8 cellular contexts compared by ENCODE assay signal in the genomic region with DNA sequence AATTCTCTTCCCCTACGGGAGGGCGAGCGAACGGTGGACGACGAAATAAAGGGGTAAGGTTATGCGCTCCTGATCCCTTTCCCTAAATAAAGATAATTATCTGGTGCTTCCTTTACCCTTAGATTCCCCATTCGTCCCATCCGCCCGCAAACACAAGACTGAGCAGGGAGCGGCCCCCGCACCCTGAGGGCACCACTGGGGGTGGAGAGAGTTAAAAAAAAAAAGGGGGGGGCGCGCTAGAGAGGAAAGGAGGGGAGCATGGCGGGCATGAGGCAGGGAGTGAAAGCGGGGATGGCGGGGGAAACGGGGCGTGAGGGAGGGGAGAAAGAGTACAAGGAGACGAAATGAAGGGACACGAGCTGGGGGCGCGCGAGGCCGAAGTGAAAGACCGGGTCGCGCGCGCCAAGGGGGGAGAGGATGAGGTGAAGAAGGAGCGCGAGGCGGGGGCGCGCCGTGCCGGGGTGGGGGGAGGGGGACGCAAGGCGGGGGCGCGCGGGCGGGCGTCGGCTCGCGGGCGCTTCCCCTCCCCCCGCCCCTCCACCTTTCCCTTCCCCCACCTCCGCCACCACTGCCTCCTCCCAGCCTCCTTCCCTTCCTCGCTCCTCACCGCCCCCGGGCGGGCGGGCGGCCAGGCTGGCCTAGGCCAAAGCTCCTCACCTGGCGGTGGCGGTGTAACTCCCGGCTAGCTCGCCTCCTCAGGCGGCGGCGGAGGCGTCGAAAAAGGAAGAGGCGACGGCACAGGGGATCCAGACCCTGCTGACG. TPM values are rescaled to one million over a fixed set of nuclear protein-coding genes. Genes with fewer than 3 reads are reported as not detected.
A peak's percentile ranks its signal among the peaks of the same experiment; 100 is the strongest.
DNase-seq lines count a peak whose midpoint lies in the region; ATAC-seq, FAIRE-seq and TF ChIP-seq lines count a peak whose summit lies in the region.

No MANE protein-coding gene starts in this region.

- peak; percentile 74 for TF ChIP-seq POLR2A in K562 (conservative IDR thresholded peaks at IDR 0.05)

- H3K27me3 ChIP-seq in SJCRH30 = no peaks in the 10 kb centered on the region
- H3K27me3 ChIP-seq in K562 (ENCODE audit: control insufficient read depth in 2 of 2, insufficient read depth in 2 of 2, low read length in 2 of 2) = no peaks in the 10 kb centered on the region
- H3K27me3 ChIP-seq in kidney epithelial cell (ENCODE audit: control insufficient read depth, insufficient read depth, low read length) = no peaks in the 10 kb centered on the region

- POLR2A ChIA-PET in K562 (lab: Yijun Ruan, JAX) = interaction anchor here (0.7 to 2.4 kb wide), 15 partner anchors 10 to 85 kb away, joined by 3 to 12 read pairs (median 4); a partner anchor contains a TSS

- H3K27ac ChIP-seq in SJCRH30 = peak overlapping the region; percentile 37; the same call in 1 of the 2 replicates
- H3K27ac ChIP-seq in K562 (ENCODE audit: extremely low read depth, low read depth, low read length) = peak overlapping the region; percentile 98

- H3K4me1 ChIP-seq in SJCRH30 (peaks cover 13% of the 10 kb centered on the region), K562 (replicated peaks in 1 of 2; ENCODE audit: control insufficient read depth in 2 of 2, insufficient read depth in 2 of 2, low read length in 2 of 2) (peaks cover 9 to 30% of the 10 kb centered on the region in 2 experiments)

- H3K9me3 ChIP-seq in SJCRH30 (replicated peaks) (no peaks in the 10 kb centered on the region), K562 (replicated peaks; ENCODE audit: control insufficient read depth, insufficient read depth, low read depth, low read length) (no peaks in the 10 kb centered on the region)

- peak; percentile 37 for DNase-seq in GF-D8 (lab: John Stamatoyannopoulos, UW)
- DNase-seq in SJCRH30 = peak; percentile 62 to 68
- DNase-seq in K562 (ENCODE audit: extremely low read depth in 1 of 4, low spot score in 3 of 4) = peak; percentile 86 to 92 (median 87)
- DNase-seq in kidney epithelial cell (ENCODE audit: low read depth) = no peak
- peak; percentile 60 for DNase-seq in stimulated activated CD4-positive, alpha-beta T cell treated with anti-CD3 and anti-CD28 coated beads, Interleukin-2, amount 100 ng/mL, for 4 hours (ENCODE audit: low read depth)
- DNase-seq in NCI-H1048 (lab: John Stamatoyannopoulos, UW) = no peak

- H2AFZ ChIP-seq in K562 (ENCODE audit: low read depth, low read length) = peak overlapping the region; percentile 79

- peak overlapping the region; percentile 91 to 92 for H3K9ac ChIP-seq in K562 (ENCODE audit: insufficient read depth in 1 of 2, low read depth in 2 of 2, low read length in 2 of 2)

- in situ Hi-C loops in K562 (cut with MboI) = no loop called here

- H3K9me1 ChIP-seq in K562 (ENCODE audit: control insufficient read depth, insufficient read depth, low read length) = no peaks in the 10 kb centered on the region

- H3K4me3 ChIP-seq in SJCRH30 (peak overlapping the region; percentile 66), K562 (peak overlapping the region; percentile 86), kidney epithelial cell (ENCODE audit: low read depth, low read length) (peak overlapping the region; percentile 84)

- no peak for TF ChIP-seq EP300 in K562 (IDR thresholded peaks at IDR 0.05; ENCODE audit: low read length)

- H3K36me3 ChIP-seq in SJCRH30 (no peaks in the 10 kb centered on the region), K562 (ENCODE audit: control insufficient read depth, insufficient read depth, low read length) (peaks cover 26% of the 10 kb centered on the region; the same call in 2 of the 3 replicates), kidney epithelial cell (ENCODE audit: control insufficient read depth, insufficient read depth, low read length) (no peaks in the 10 kb centered on the region)

- peak overlapping the region; percentile 99 for H3K4me2 ChIP-seq in K562 (ENCODE audit: insufficient read depth, low read length)

- BruUV-seq in K562 (replicated peaks; lab: Mats Ljungman, UMichigan) = no TSS peak

- H3K79me2 ChIP-seq in K562 (ENCODE audit: control insufficient read depth, insufficient read depth, low read length) = peaks cover 51% of the 10 kb centered on the region

- intact Hi-C loops in K562 (cut with micrococcal nuclease) = loop anchor here (2.0 to 5.0 kb wide), 5 partner anchors 40 to 299 kb away; a partner anchor contains a TSS

- ATAC-seq in GM19455 (IDR thresholded peaks at IDR 0.05; ENCODE audit: unreplicated experiment) (peak; percentile 22), HG03521 (IDR thresholded peaks at IDR 0.05; ENCODE audit: unreplicated experiment) (peak; percentile 32), K562 (peak; percentile 77)

- FAIRE-seq in K562 (lab: Jason Lieb, UNC) = no peak

- peaks cover 21% of the 10 kb centered on the region for H4K20me1 ChIP-seq in K562 (replicated peaks; ENCODE audit: control insufficient read depth, insufficient read depth, low read length)

- CTCF ChIA-PET in K562 (lab: Yijun Ruan, JAX; ENCODE audit: low intra/inter-chr PET ratio) = no interaction called here

- TF ChIP-seq CTCF in K562 (IDR thresholded peaks at IDR 0.05 in 2 of 3, conservative IDR thresholded peaks at IDR 0.05 in 1 of 3; ENCODE audit: insufficient read depth in 2 of 3, low read depth in 1 of 3, low read length in 3 of 3) = peak; percentile 21 to 97 (median 68); a peak in 4 of 6 replicates
- TF ChIP-seq CTCF in kidney epithelial cell (IDR thresholded peaks at IDR 0.05; ENCODE audit: insufficient read depth, low read length, poor library complexity, severe bottlenecking) = peak; percentile 31

- under 1% methylated on average over 29 of the region's 68 CpGs for WGBS in K562 (ENCODE audit: insufficient coverage, low coverage, missing lambda C conversion rate)

- peak in 1 of 2 experiments; percentile 30; a peak in 1 of 4 replicates for TF ChIP-seq RAD21 in K562 (CRISPR knock-in tag; conservative IDR thresholded peaks at IDR 0.05 in 1 of 2, IDR thresholded peaks at IDR 0.05 in 1 of 2)

RNA-seq across cellular contexts. Expression of a gene that starts 0.5 kb away (rescaled TPM):
- 10.1 and 10.8 TPM in 2 replicates for total RNA-seq in SJCRH30 (2014; rRNA removed; shearing (Covaris generic))
- total RNA-seq in K562 (2011; cell fraction: chromatin; rRNA removed; ENCODE audit: low replicate concordance) = 26.9 and 41.3 TPM in 2 replicates
- total RNA-seq in K562 (2011; cell fraction: nucleolus; rRNA removed) = 14.7 and 15.7 TPM in 2 replicates
- total RNA-seq in K562 (2011; cell fraction: nucleoplasm; rRNA removed) = 46.3 and 60.1 TPM in 2 replicates
- total RNA-seq in K562 (2014; rRNA removed) (3.5 TPM in 2 replicates), K562 (2014; rRNA removed; fragmentation: Illumina TruSeq; extraction: Trizol) (4.9 and 6.3 TPM in 2 replicates), K562 (2015; rRNA removed; fragmentation: Illumina TruSeq; extraction: Trizol) (4.5 and 5.3 TPM in 2 replicates), K562 (2021) (35.0 and 40.2 TPM in 2 replicates), kidney epithelial cell (12.2 and 12.7 TPM in 2 replicates)
- polyA plus RNA-seq in K562 (2011; rRNA removed) (4.7 and 6.7 TPM in 2 replicates), K562 (2014; fragmentation: Illumina TruSeq; extraction: Trizol) (13.9 and 14.8 TPM in 2 replicates), K562 (2014; fragmentation: Nextera tagmentation; extraction: Ambion mirVana) (1 to 10 TPM; 1.5 to 6.6 TPM), K562 (2014; rRNA removed) (7.8 and 9.0 TPM in 2 replicates)
- 5.3 and 5.5 TPM in 2 replicates for polyA plus RNA-seq in K562 (2011; cell fraction: cytosol; rRNA removed)
- polyA plus RNA-seq in K562 (2011; cell fraction: nucleus; rRNA removed) = 15.2 and 16.7 TPM in 2 replicates
- polyA plus RNA-seq in K562 (2012) = 6.6 and 7.6 TPM in 2 replicates
- polyA minus RNA-seq in K562 (2011; rRNA and poly(A)+ RNA removed) = 8.7 and 10.3 TPM in 2 replicates
- 16.0 and 22.3 TPM in 2 replicates for polyA minus RNA-seq in K562 (2011; cell fraction: cytosol; rRNA and poly(A)+ RNA removed)
- polyA minus RNA-seq in K562 (2011; cell fraction: nucleus; rRNA and poly(A)+ RNA removed) = 5.0 and 9.1 TPM in 2 replicates

RNA-seq across cellular contexts. Expression of a gene that starts 24.3 kb away (rescaled TPM):
- 18.9 and 26.3 TPM in 2 replicates for total RNA-seq in SJCRH30 (2014; rRNA removed; shearing (Covaris generic))
- 519 and 1,217 TPM in 2 replicates for total RNA-seq in K562 (2011; cell fraction: chromatin; rRNA removed; ENCODE audit: low replicate concordance)
- total RNA-seq in K562 (2011; cell fraction: nucleolus; rRNA removed) = 693 and 731 TPM in 2 replicates
- total RNA-seq in K562 (2011; cell fraction: nucleoplasm; rRNA removed) = 509 and 519 TPM in 2 replicates
- total RNA-seq in K562 (2014; rRNA removed) = 20.2 and 21.7 TPM in 2 replicates
- 11.0 and 15.6 TPM in 2 replicates for total RNA-seq in K562 (2014; rRNA removed; fragmentation: Illumina TruSeq; extraction: Trizol)
- 21.0 and 23.1 TPM in 2 replicates for total RNA-seq in K562 (2015; rRNA removed; fragmentation: Illumina TruSeq; extraction: Trizol)
- total RNA-seq in K562 (2021) = 70.0 and 80.5 TPM in 2 replicates
- 28.8 and 75.9 TPM in 2 replicates for polyA plus RNA-seq in K562 (2011; rRNA removed)
- 28.0 and 43.8 TPM in 2 replicates for polyA plus RNA-seq in K562 (2011; cell fraction: cytosol; rRNA removed)
- polyA plus RNA-seq in K562 (2011; cell fraction: nucleus; rRNA removed) = 734 and 802 TPM in 2 replicates
- polyA plus RNA-seq in K562 (2012) = 45.4 and 65.7 TPM in 2 replicates
- polyA plus RNA-seq in K562 (2014; fragmentation: Illumina TruSeq; extraction: Trizol) = 47.4 and 52.5 TPM in 2 replicates
- polyA plus RNA-seq in K562 (2014; fragmentation: Nextera tagmentation; extraction: Ambion mirVana) = 10 to 100 TPM in 1 of 2 experiments, 1 to 10 TPM in 1; 9.5 to 13.4 TPM
- polyA plus RNA-seq in K562 (2014; rRNA removed) = 63.3 and 74.0 TPM in 2 replicates
- polyA minus RNA-seq in K562 (2011; rRNA and poly(A)+ RNA removed) = 17.3 and 28.6 TPM in 2 replicates
- 35.8 and 41.5 TPM in 2 replicates for polyA minus RNA-seq in K562 (2011; cell fraction: cytosol; rRNA and poly(A)+ RNA removed)
- polyA minus RNA-seq in K562 (2011; cell fraction: nucleus; rRNA and poly(A)+ RNA removed) = 191 and 272 TPM in 2 replicates
- 25.1 and 42.8 TPM in 2 replicates for total RNA-seq in kidney epithelial cell

RNA-seq across cellular contexts. Expression of a gene that starts 36.2 kb away (rescaled TPM):
- total RNA-seq in SJCRH30 (2014; rRNA removed; shearing (Covaris generic)) = 10.1 and 13.4 TPM in 2 replicates
- 62.1 and 111 TPM in 2 replicates for total RNA-seq in K562 (2011; cell fraction: chromatin; rRNA removed; ENCODE audit: low replicate concordance)
- total RNA-seq in K562 (2011; cell fraction: nucleolus; rRNA removed) = 38.7 and 54.5 TPM in 2 replicates
- 51.0 and 73.5 TPM in 2 replicates for total RNA-seq in K562 (2011; cell fraction: nucleoplasm; rRNA removed)
- total RNA-seq in K562 (2014; rRNA removed) = 7.7 and 8.5 TPM in 2 replicates
- 5.6 TPM in 2 replicates for total RNA-seq in K562 (2014; rRNA removed; fragmentation: Illumina TruSeq; extraction: Trizol)
- total RNA-seq in K562 (2015; rRNA removed; fragmentation: Illumina TruSeq; extraction: Trizol) = 10.2 and 10.4 TPM in 2 replicates
- total RNA-seq in K562 (2021) = 23.8 and 26.4 TPM in 2 replicates
- 13.3 and 26.5 TPM in 2 replicates for polyA plus RNA-seq in K562 (2011; rRNA removed)
- polyA plus RNA-seq in K562 (2011; cell fraction: cytosol; rRNA removed) = 23.6 and 27.7 TPM in 2 replicates
- polyA plus RNA-seq in K562 (2011; cell fraction: nucleus; rRNA removed) = 87.5 and 92.0 TPM in 2 replicates
- 19.4 and 28.0 TPM in 2 replicates for polyA plus RNA-seq in K562 (2012)
- 24.0 TPM in 2 replicates for polyA plus RNA-seq in K562 (2014; fragmentation: Illumina TruSeq; extraction: Trizol)
- 1 to 10 TPM; 2.7 to 3.3 TPM for polyA plus RNA-seq in K562 (2014; fragmentation: Nextera tagmentation; extraction: Ambion mirVana)
- polyA plus RNA-seq in K562 (2014; rRNA removed) = 18.9 and 24.0 TPM in 2 replicates
- 13.9 and 22.4 TPM in 2 replicates for polyA minus RNA-seq in K562 (2011; rRNA and poly(A)+ RNA removed)
- polyA minus RNA-seq in K562 (2011; cell fraction: cytosol; rRNA and poly(A)+ RNA removed) = 15.3 and 34.3 TPM in 2 replicates
- polyA minus RNA-seq in K562 (2011; cell fraction: nucleus; rRNA and poly(A)+ RNA removed) = 21.1 and 33.1 TPM in 2 replicates
- total RNA-seq in kidney epithelial cell = 21.5 and 21.7 TPM in 2 replicates

RNA-seq across cellular contexts. Expression of a gene that starts 41.1 kb away (rescaled TPM):
- 74.4 and 77.2 TPM in 2 replicates for total RNA-seq in SJCRH30 (2014; rRNA removed; shearing (Covaris generic))
- total RNA-seq in K562 (2011; cell fraction: chromatin; rRNA removed; ENCODE audit: low replicate concordance) = 31.6 and 67.2 TPM in 2 replicates
- total RNA-seq in K562 (2011; cell fraction: nucleolus; rRNA removed) = 106 and 118 TPM in 2 replicates
- 87.4 and 103 TPM in 2 replicates for total RNA-seq in K562 (2011; cell fraction: nucleoplasm; rRNA removed)
- total RNA-seq in K562 (2014; rRNA removed) (81.1 and 88.3 TPM in 2 replicates), K562 (2014; rRNA removed; fragmentation: Illumina TruSeq; extraction: Trizol) (43.0 and 45.3 TPM in 2 replicates), K562 (2015; rRNA removed; fragmentation: Illumina TruSeq; extraction: Trizol) (62.5 and 62.7 TPM in 2 replicates), K562 (2021) (70.2 and 70.6 TPM in 2 replicates), kidney epithelial cell (219 and 246 TPM in 2 replicates)
- polyA plus RNA-seq in K562 (2011; rRNA removed) (52.9 and 61.3 TPM in 2 replicates), K562 (2014; fragmentation: Illumina TruSeq; extraction: Trizol) (72.8 and 84.3 TPM in 2 replicates), K562 (2014; fragmentation: Nextera tagmentation; extraction: Ambion mirVana) (10 to 100 TPM in 1 of 2 experiments, 1 to 10 TPM in 1; 9.9 to 12.9 TPM), K562 (2014; rRNA removed) (69.5 and 76.1 TPM in 2 replicates)
- 98.7 and 108 TPM in 2 replicates for polyA plus RNA-seq in K562 (2011; cell fraction: cytosol; rRNA removed)
- 34.7 and 36.6 TPM in 2 replicates for polyA plus RNA-seq in K562 (2011; cell fraction: nucleus; rRNA removed)
- 65.9 and 66.7 TPM in 2 replicates for polyA plus RNA-seq in K562 (2012)
- polyA minus RNA-seq in K562 (2011; rRNA and poly(A)+ RNA removed) = 43.9 and 46.0 TPM in 2 replicates
- 37.1 and 42.1 TPM in 2 replicates for polyA minus RNA-seq in K562 (2011; cell fraction: cytosol; rRNA and poly(A)+ RNA removed)
- 15.1 and 25.0 TPM in 2 replicates for polyA minus RNA-seq in K562 (2011; cell fraction: nucleus; rRNA and poly(A)+ RNA removed)

RNA-seq across cellular contexts. Expression of a gene that starts 45.4 kb away (rescaled TPM):
- 7.5 and 9.3 TPM in 2 replicates for total RNA-seq in SJCRH30 (2014; rRNA removed; shearing (Covaris generic))
- total RNA-seq in K562 (2011; cell fraction: chromatin; rRNA removed; ENCODE audit: low replicate concordance) = 34.5 and 62.3 TPM in 2 replicates
- 45.7 and 50.8 TPM in 2 replicates for total RNA-seq in K562 (2011; cell fraction: nucleolus; rRNA removed)
- total RNA-seq in K562 (2011; cell fraction: nucleoplasm; rRNA removed) = 31.9 and 42.5 TPM in 2 replicates
- total RNA-seq in K562 (2014; rRNA removed) = 13.5 and 13.9 TPM in 2 replicates
- 10.7 and 11.3 TPM in 2 replicates for total RNA-seq in K562 (2014; rRNA removed; fragmentation: Illumina TruSeq; extraction: Trizol)
- total RNA-seq in K562 (2015; rRNA removed; fragmentation: Illumina TruSeq; extraction: Trizol) = 9.6 and 9.9 TPM in 2 replicates
- total RNA-seq in K562 (2021) = 11.1 and 12.7 TPM in 2 replicates
- 18.6 and 23.7 TPM in 2 replicates for polyA plus RNA-seq in K562 (2011; rRNA removed)
- polyA plus RNA-seq in K562 (2011; cell fraction: cytosol; rRNA removed) = 22.6 and 23.0 TPM in 2 replicates
- 62.9 and 71.1 TPM in 2 replicates for polyA plus RNA-seq in K562 (2011; cell fraction: nucleus; rRNA removed)
- 10.1 and 29.4 TPM in 2 replicates for polyA plus RNA-seq in K562 (2012)
- 13.9 and 14.3 TPM in 2 replicates for polyA plus RNA-seq in K562 (2014; fragmentation: Illumina TruSeq; extraction: Trizol)
- polyA plus RNA-seq in K562 (2014; fragmentation: Nextera tagmentation; extraction: Ambion mirVana) = 10 to 100 TPM; 13.3 to 17.2 TPM
- 16.6 and 17.7 TPM in 2 replicates for polyA plus RNA-seq in K562 (2014; rRNA removed)
- 15.3 and 15.8 TPM in 2 replicates for polyA minus RNA-seq in K562 (2011; rRNA and poly(A)+ RNA removed)
- polyA minus RNA-seq in K562 (2011; cell fraction: cytosol; rRNA and poly(A)+ RNA removed) = 8.3 and 8.4 TPM in 2 replicates
- 13.9 and 19.8 TPM in 2 replicates for polyA minus RNA-seq in K562 (2011; cell fraction: nucleus; rRNA and poly(A)+ RNA removed)
- 11.8 and 14.5 TPM in 2 replicates for total RNA-seq in kidney epithelial cell

Comparison
In these comparisons a context has a peak if more than half of its experiments do, and no peak if none do; other contexts are left out.
1. DNase-seq: peak in GF-D8 (single experiment), SJCRH30 (2 of 2), K562 (4 of 4) and stimulated activated CD4-positive, alpha-beta T cell treated with anti-CD3 and anti-CD28 coated beads, Interleukin-2, amount 100 ng/mL, for 4 hours (single experiment); none in kidney epithelial cell (single experiment) and NCI-H1048 (single experiment).
2. ATAC-seq: peak in every context shown above with its lines; median percentile 77 in K562; 32 in HG03521; 22 in GM19455.
3. Peak in every context shown above with its lines, with median percentiles within 50 percentile points of each other: H3K4me3 ChIP-seq.